ENCODE assay signal across 25 cellular contexts in genomic region chr7:93948873-93949272, GRCh38. TPM values are rescaled to one million over a fixed set of nuclear protein-coding genes. Genes with fewer than 3 reads are reported as not detected.
"Had no signal": no experiment of that assay in that cellular context is flagged by ENCODE, and none has a peak within 500 bp of the region (broad histone marks: within the 10 kb centered on the region; RNA-seq: fewer than 3 reads in every experiment).

No MANE protein-coding gene starts in this region.

- H3K4me1 Mint-ChIP-seq: activated naive CD8-positive, alpha-beta T cell treated with anti-CD3 and anti-CD28 coated beads, Interleukin-2, amount 50 U/mL, for 24 hours; memory B cell; T-cell had no signal

- H3K4me1 ChIP-seq: ascending aorta, colonic mucosa, suprapubic skin had no signal

- H3K4me3 ChIP-seq: ascending aorta, cardiac muscle cell, colonic mucosa, esophagus muscularis mucosa, suprapubic skin had no signal

- H3K9me3 Mint-ChIP-seq: activated naive CD8-positive, alpha-beta T cell treated with anti-CD3 and anti-CD28 coated beads, Interleukin-2, amount 50 U/mL, for 24 hours; memory B cell; natural killer cell treated with Interleukin-12 subunit alpha and Interleukin-12 subunit beta and Interleukin-15 and Interleukin-18, amount 100 ng/mL, for 72 hours; T-cell had no signal

- H3K27me3 ChIP-seq: ascending aorta, cardiac muscle cell, colonic mucosa, esophagus muscularis mucosa, suprapubic skin had no signal

- H3K27ac ChIP-seq: ascending aorta, cardiac muscle cell, colonic mucosa, esophagus muscularis mucosa, suprapubic skin had no signal

- DNase-seq: activated CD4-positive, alpha-beta T cell treated with anti-CD3 and anti-CD28 coated beads, Interleukin-2, amount 50 U/mL, for 1 hour; activated CD8-positive, alpha-beta memory T cell treated with anti-CD3 and anti-CD28 coated beads for 24 hours; activated naive CD4-positive, alpha-beta T cell; activated naive CD8-positive, alpha-beta T cell treated with anti-CD3 and anti-CD28 coated beads, Interleukin-2, amount 50 U/mL, for 24 hours; colonic mucosa; glutamatergic neuron; left ventricle myocardium superior; nucleus accumbens; small intestine; stimulated activated CD4-positive, alpha-beta T cell treated with anti-CD3 and anti-CD28 coated beads, Interleukin-4, amount 100 ng/mL, for 4 hours; stimulated activated CD8-positive, alpha-beta memory T cell treated with anti-CD3 and anti-CD28 coated beads, Interleukin-4, amount 100 ng/mL, for 48 hours; stimulated activated naive CD8-positive, alpha-beta T cell treated with anti-CD3 and anti-CD28 coated beads, Interleukin-15, Interleukin-2, amounts not matched to agents 100 U/mL and 50 U/mL, for 24 hours; T-cell; T-helper 9 cell had no signal

- H3K4me3 Mint-ChIP-seq: activated naive CD8-positive, alpha-beta T cell treated with anti-CD3 and anti-CD28 coated beads, Interleukin-2, amount 50 U/mL, for 24 hours; memory B cell; natural killer cell treated with Interleukin-12 subunit alpha and Interleukin-12 subunit beta and Interleukin-15 and Interleukin-18, amount 100 ng/mL, for 72 hours; T-cell had no signal

- H3K9me3 ChIP-seq: ascending aorta, colonic mucosa, esophagus muscularis mucosa, suprapubic skin had no signal

- ATAC-seq: activated CD4-positive, CD25-positive, alpha-beta regulatory T cell treated with anti-CD3 and anti-CD28 coated beads, Interleukin-2, amount 50 U/mL, for 24 hours; activated naive CD8-positive, alpha-beta T cell treated with anti-CD3 and anti-CD28 coated beads, Interleukin-2, amount 50 U/mL, for 24 hours; left ventricle myocardium superior; natural killer cell treated with Interleukin-12 subunit alpha and Interleukin-12 subunit beta and Interleukin-15 and Interleukin-18, amount 100 ng/mL, for 72 hours; stimulated activated naive CD8-positive, alpha-beta T cell treated with anti-CD3 and anti-CD28 coated beads, Interleukin-15, Interleukin-2, amounts not matched to agents 100 U/mL and 50 U/mL, for 24 hours; T-cell had no signal

- FAIRE-seq: endometrium, small intestine had no signal

- H3K36me3 Mint-ChIP-seq: memory B cell; natural killer cell treated with Interleukin-12 subunit alpha and Interleukin-12 subunit beta and Interleukin-15 and Interleukin-18, amount 100 ng/mL, for 72 hours; T-cell had no signal

- H3K27ac Mint-ChIP-seq: activated naive CD8-positive, alpha-beta T cell treated with anti-CD3 and anti-CD28 coated beads, Interleukin-2, amount 50 U/mL, for 24 hours; memory B cell; natural killer cell treated with Interleukin-12 subunit alpha and Interleukin-12 subunit beta and Interleukin-15 and Interleukin-18, amount 100 ng/mL, for 72 hours; T-cell had no signal

- H3K36me3 ChIP-seq: ascending aorta, cardiac muscle cell, colonic mucosa, esophagus muscularis mucosa, suprapubic skin had no signal

RNA-seq across cellular contexts. Expression of gene GNG11, which starts 27.3 kb away (rescaled TPM):
- total RNA-seq: natural killer cell treated with Interleukin-12 subunit alpha and Interleukin-12 subunit beta and Interleukin-15 and Interleukin-18, amount 100 ng/mL, for 72 hours had no signal

RNA-seq across cellular contexts. Expression of gene GNGT1, which starts 42.5 kb away (rescaled TPM):
- total RNA-seq: ascending aorta; cardiac muscle cell; colonic mucosa; esophagus muscularis mucosa; fibroblast of villous mesenchyme; kidney epithelial cell; left ventricle myocardium superior; natural killer cell treated with Interleukin-12 subunit alpha and Interleukin-12 subunit beta and Interleukin-15 and Interleukin-18, amount 100 ng/mL, for 72 hours; posterior vena cava; suprapubic skin; T-cell had no signal
- polyA plus RNA-seq: cardiac muscle cell, small intestine had no signal

RNA-seq across cellular contexts. Expression of gene TFPI2, which starts 58.3 kb away (rescaled TPM):
- total RNA-seq: ascending aorta; natural killer cell treated with Interleukin-12 subunit alpha and Interleukin-12 subunit beta and Interleukin-15 and Interleukin-18, amount 100 ng/mL, for 72 hours had no signal
